ENCODE assay signal across 2 cellular contexts in the genomic region with DNA sequence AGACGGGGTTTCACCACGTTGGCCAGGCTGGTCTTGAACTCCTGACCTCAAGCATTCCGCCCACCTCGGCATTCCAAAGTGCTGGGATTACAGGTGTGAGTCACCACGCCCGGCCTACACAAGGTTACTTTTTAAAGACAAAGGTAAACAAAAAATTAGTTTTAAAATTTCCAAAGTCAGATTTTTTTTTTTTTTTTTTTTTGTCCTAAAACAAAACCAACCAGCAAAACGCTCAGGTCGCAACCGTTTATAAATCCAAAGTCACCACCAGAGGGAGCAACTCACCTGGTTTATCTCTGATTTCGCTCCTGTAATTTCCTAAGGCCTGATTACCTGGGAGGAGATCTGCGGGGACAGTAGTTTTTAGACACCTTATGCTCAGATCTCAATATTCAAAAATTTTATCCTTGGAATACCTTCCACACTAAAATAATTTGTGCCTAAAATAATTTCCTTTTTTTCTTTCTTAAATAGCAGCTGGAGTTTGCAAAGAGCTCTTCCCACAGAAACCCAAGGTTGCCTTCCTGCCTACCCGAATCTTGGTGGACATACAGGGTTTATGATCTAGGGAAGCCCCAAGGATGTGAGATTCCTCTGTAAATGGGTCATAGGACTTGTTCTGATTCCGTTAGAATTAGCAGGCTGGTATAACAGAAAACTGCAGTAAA.
TF ChIP-seq lines count a peak whose summit lies in the region.

No MANE protein-coding gene starts in this region.

TF ChIP-seq in GM12891, 5 proteins besides CTCF, POLR2A, EP300 and RAD21:
- no peak for TF ChIP-seq SPI1 (IDR thresholded peaks at IDR 0.05; ENCODE audit: low read depth, low read length)
- no peak for TF ChIP-seq PAX5 (IDR thresholded peaks at IDR 0.05; ENCODE audit: insufficient read depth, low read length, severe bottlenecking)
- no peak for TF ChIP-seq POLR2AphosphoS5 (IDR thresholded peaks at IDR 0.05; ENCODE audit: low read depth, low read length)
- TF ChIP-seq TAF1 (IDR thresholded peaks at IDR 0.05; ENCODE audit: low read depth, low read length), result no peak
- TF ChIP-seq POU2F2 (IDR thresholded peaks at IDR 0.05; ENCODE audit: low read depth, low read length), result no peak

TF ChIP-seq in WTC11, 78 proteins besides CTCF, POLR2A, EP300 and RAD21:
- TF ChIP-seq, protein P1, sequence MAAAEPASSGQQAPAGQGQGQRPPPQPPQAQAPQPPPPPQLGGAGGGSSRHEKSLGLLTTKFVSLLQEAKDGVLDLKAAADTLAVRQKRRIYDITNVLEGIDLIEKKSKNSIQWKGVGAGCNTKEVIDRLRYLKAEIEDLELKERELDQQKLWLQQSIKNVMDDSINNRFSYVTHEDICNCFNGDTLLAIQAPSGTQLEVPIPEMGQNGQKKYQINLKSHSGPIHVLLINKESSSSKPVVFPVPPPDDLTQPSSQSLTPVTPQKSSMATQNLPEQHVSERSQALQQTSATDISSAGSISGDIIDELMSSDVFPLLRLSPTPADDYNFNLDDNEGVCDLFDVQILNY (CRISPR knock-in tag; IDR thresholded peaks at IDR 0.05), result no peak
- TF ChIP-seq, protein P2, sequence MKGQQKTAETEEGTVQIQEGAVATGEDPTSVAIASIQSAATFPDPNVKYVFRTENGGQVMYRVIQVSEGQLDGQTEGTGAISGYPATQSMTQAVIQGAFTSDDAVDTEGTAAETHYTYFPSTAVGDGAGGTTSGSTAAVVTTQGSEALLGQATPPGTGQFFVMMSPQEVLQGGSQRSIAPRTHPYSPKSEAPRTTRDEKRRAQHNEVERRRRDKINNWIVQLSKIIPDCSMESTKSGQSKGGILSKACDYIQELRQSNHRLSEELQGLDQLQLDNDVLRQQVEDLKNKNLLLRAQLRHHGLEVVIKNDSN (CRISPR knock-in tag; IDR thresholded peaks at IDR 0.05), result no peak
- no peak for TF ChIP-seq MYBL2 (CRISPR knock-in tag; IDR thresholded peaks at IDR 0.05)
- no peak for TF ChIP-seq SP1 (CRISPR knock-in tag; conservative IDR thresholded peaks at IDR 0.05)
- TF ChIP-seq, protein P3, sequence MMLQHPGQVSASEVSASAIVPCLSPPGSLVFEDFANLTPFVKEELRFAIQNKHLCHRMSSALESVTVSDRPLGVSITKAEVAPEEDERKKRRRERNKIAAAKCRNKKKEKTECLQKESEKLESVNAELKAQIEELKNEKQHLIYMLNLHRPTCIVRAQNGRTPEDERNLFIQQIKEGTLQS (CRISPR knock-in tag; conservative IDR thresholded peaks at IDR 0.05), result no peak
- no peak for TF ChIP-seq ZNF219 (CRISPR knock-in tag; IDR thresholded peaks at IDR 0.05; ENCODE audit: borderline replicate concordance)
- TF ChIP-seq ATF1 (CRISPR knock-in tag; IDR thresholded peaks at IDR 0.05), result no peak
- no peak for TF ChIP-seq OVOL2 (CRISPR knock-in tag; IDR thresholded peaks at IDR 0.05; ENCODE audit: borderline replicate concordance)
- TF ChIP-seq, protein P4, sequence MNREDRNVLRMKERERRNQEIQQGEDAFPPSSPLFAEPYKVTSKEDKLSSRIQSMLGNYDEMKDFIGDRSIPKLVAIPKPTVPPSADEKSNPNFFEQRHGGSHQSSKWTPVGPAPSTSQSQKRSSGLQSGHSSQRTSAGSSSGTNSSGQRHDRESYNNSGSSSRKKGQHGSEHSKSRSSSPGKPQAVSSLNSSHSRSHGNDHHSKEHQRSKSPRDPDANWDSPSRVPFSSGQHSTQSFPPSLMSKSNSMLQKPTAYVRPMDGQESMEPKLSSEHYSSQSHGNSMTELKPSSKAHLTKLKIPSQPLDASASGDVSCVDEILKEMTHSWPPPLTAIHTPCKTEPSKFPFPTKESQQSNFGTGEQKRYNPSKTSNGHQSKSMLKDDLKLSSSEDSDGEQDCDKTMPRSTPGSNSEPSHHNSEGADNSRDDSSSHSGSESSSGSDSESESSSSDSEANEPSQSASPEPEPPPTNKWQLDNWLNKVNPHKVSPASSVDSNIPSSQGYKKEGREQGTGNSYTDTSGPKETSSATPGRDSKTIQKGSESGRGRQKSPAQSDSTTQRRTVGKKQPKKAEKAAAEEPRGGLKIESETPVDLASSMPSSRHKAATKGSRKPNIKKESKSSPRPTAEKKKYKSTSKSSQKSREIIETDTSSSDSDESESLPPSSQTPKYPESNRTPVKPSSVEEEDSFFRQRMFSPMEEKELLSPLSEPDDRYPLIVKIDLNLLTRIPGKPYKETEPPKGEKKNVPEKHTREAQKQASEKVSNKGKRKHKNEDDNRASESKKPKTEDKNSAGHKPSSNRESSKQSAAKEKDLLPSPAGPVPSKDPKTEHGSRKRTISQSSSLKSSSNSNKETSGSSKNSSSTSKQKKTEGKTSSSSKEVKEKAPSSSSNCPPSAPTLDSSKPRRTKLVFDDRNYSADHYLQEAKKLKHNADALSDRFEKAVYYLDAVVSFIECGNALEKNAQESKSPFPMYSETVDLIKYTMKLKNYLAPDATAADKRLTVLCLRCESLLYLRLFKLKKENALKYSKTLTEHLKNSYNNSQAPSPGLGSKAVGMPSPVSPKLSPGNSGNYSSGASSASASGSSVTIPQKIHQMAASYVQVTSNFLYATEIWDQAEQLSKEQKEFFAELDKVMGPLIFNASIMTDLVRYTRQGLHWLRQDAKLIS (CRISPR knock-in tag; IDR thresholded peaks at IDR 0.05; ENCODE audit: borderline replicate concordance), result no peak
- no peak for TF ChIP-seq ETV6 (CRISPR knock-in tag; IDR thresholded peaks at IDR 0.05)
- no peak for TF ChIP-seq NFE2L1 (CRISPR knock-in tag; IDR thresholded peaks at IDR 0.05)
- no peak for TF ChIP-seq PRRX2 (CRISPR knock-in tag; IDR thresholded peaks at IDR 0.05)
- TF ChIP-seq TEAD4 (CRISPR knock-in tag; IDR thresholded peaks at IDR 0.05), result no peak
- TF ChIP-seq, protein P5, sequence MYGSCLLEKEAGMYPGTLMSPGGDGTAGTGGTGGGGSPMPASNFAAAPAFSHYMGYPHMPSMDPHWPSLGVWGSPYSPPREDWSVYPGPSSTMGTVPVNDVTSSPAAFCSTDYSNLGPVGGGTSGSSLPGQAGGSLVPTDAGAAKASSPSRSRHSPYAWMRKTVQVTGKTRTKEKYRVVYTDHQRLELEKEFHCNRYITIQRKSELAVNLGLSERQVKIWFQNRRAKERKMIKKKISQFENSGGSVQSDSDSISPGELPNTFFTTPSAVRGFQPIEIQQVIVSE (CRISPR knock-in tag; IDR thresholded peaks at IDR 0.05; ENCODE audit: borderline replicate concordance), result no peak
- TF ChIP-seq, protein P6, sequence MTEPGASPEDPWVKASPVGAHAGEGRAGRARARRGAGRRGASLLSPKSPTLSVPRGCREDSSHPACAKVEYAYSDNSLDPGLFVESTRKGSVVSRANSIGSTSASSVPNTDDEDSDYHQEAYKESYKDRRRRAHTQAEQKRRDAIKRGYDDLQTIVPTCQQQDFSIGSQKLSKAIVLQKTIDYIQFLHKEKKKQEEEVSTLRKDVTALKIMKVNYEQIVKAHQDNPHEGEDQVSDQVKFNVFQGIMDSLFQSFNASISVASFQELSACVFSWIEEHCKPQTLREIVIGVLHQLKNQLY (CRISPR knock-in tag; IDR thresholded peaks at IDR 0.05), result no peak
